1 cellular context compared by ENCODE assay signal in the genomic region with DNA sequence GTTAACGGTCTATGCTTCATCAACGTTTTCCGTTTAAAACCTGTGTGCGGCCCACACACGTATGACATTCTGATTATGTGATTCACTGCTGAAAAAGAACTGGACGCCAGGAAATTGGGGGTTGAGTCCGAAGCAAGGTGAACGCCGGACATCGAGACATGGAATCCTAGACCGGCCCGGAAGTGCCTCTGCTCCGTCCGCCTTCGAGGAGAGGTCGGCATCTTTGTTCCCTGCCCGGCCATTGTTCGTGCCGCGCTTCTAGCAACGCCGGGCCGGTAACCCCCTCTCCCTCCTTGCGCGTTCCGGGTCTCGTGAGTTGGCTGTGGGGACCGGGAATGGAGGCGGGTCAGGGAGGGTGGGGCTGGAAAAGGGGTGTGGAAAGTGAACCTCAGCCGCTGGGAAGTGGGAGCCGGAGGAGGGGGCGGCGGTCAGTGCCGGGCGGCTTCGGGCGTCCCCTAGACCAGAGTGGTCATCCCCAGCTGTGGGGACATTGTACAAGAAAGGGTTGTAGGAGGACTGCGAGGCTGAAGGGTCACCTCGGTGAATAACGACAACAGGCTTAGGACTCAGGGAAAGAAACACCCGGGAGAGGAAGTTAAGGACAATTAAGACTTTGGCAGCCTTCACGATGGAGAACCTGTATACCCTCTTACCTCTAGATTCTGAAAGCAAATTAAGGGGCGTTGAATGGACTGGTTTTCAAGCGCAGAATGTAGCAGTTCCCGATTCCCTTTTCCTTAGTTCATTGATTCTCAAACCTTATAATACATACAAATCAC.
TF ChIP-seq lines count a peak whose summit lies in the region.

A gene (plus strand): TSS at position 220 of the 779 bp plus-strand sequence. CDS start 1,810 bp downstream, outside the sequence.

TF ChIP-seq in HepG2, 621 proteins besides CTCF, POLR2A, EP300 and RAD21 (continued from another document and continues in another):
- TF ChIP-seq, protein P1, sequence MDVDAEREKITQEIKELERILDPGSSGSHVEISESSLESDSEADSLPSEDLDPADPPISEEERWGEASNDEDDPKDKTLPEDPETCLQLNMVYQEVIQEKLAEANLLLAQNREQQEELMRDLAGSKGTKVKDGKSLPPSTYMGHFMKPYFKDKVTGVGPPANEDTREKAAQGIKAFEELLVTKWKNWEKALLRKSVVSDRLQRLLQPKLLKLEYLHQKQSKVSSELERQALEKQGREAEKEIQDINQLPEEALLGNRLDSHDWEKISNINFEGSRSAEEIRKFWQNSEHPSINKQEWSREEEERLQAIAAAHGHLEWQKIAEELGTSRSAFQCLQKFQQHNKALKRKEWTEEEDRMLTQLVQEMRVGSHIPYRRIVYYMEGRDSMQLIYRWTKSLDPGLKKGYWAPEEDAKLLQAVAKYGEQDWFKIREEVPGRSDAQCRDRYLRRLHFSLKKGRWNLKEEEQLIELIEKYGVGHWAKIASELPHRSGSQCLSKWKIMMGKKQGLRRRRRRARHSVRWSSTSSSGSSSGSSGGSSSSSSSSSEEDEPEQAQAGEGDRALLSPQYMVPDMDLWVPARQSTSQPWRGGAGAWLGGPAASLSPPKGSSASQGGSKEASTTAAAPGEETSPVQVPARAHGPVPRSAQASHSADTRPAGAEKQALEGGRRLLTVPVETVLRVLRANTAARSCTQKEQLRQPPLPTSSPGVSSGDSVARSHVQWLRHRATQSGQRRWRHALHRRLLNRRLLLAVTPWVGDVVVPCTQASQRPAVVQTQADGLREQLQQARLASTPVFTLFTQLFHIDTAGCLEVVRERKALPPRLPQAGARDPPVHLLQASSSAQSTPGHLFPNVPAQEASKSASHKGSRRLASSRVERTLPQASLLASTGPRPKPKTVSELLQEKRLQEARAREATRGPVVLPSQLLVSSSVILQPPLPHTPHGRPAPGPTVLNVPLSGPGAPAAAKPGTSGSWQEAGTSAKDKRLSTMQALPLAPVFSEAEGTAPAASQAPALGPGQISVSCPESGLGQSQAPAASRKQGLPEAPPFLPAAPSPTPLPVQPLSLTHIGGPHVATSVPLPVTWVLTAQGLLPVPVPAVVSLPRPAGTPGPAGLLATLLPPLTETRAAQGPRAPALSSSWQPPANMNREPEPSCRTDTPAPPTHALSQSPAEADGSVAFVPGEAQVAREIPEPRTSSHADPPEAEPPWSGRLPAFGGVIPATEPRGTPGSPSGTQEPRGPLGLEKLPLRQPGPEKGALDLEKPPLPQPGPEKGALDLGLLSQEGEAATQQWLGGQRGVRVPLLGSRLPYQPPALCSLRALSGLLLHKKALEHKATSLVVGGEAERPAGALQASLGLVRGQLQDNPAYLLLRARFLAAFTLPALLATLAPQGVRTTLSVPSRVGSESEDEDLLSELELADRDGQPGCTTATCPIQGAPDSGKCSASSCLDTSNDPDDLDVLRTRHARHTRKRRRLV (CRISPR knock-in tag; IDR thresholded peaks at IDR 0.05) = peak; percentile 57; the same call in 1 of the 2 replicates
- TF ChIP-seq SIN3B (IDR thresholded peaks at IDR 0.05; ENCODE audit: low read length) = peak; percentile 87
- peak; percentile 86 for TF ChIP-seq BORCS8-MEF2B (CRISPR knock-in tag; IDR thresholded peaks at IDR 0.05)
- TF ChIP-seq, protein P2, sequence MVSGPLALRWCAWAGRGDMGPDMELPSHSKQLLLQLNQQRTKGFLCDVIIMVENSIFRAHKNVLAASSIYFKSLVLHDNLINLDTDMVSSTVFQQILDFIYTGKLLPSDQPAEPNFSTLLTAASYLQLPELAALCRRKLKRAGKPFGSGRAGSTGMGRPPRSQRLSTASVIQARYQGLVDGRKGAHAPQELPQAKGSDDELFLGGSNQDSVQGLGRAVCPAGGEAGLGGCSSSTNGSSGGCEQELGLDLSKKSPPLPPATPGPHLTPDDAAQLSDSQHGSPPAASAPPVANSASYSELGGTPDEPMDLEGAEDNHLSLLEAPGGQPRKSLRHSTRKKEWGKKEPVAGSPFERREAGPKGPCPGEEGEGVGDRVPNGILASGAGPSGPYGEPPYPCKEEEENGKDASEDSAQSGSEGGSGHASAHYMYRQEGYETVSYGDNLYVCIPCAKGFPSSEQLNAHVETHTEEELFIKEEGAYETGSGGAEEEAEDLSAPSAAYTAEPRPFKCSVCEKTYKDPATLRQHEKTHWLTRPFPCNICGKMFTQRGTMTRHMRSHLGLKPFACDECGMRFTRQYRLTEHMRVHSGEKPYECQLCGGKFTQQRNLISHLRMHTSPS (CRISPR knock-in tag; IDR thresholded peaks at IDR 0.05; ENCODE audit: low read depth) = 0 out of 2 replicates have a peak, but pooled peaks have one; percentile 13
- TF ChIP-seq, protein P3, sequence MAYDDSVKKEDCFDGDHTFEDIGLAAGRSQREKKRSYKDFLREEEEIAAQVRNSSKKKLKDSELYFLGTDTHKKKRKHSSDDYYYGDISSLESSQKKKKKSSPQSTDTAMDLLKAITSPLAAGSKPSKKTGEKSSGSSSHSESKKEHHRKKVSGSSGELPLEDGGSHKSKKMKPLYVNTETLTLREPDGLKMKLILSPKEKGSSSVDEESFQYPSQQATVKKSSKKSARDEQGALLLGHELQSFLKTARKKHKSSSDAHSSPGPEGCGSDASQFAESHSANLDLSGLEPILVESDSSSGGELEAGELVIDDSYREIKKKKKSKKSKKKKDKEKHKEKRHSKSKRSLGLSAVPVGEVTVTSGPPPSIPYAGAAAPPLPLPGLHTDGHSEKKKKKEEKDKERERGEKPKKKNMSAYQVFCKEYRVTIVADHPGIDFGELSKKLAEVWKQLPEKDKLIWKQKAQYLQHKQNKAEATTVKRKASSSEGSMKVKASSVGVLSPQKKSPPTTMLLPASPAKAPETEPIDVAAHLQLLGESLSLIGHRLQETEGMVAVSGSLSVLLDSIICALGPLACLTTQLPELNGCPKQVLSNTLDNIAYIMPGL (CRISPR knock-in tag; IDR thresholded peaks at IDR 0.05; ENCODE audit: borderline replicate concordance in 1 of 2, low read depth in 1 of 2) = peak; percentile 98
- no peak for TF ChIP-seq SNRNP70 (IDR thresholded peaks at IDR 0.05; ENCODE audit: low read depth, low read length)
- TF ChIP-seq, protein P4, sequence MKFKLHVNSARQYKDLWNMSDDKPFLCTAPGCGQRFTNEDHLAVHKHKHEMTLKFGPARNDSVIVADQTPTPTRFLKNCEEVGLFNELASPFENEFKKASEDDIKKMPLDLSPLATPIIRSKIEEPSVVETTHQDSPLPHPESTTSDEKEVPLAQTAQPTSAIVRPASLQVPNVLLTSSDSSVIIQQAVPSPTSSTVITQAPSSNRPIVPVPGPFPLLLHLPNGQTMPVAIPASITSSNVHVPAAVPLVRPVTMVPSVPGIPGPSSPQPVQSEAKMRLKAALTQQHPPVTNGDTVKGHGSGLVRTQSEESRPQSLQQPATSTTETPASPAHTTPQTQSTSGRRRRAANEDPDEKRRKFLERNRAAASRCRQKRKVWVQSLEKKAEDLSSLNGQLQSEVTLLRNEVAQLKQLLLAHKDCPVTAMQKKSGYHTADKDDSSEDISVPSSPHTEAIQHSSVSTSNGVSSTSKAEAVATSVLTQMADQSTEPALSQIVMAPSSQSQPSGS (CRISPR knock-in tag; IDR thresholded peaks at IDR 0.05) = peak; percentile 69
- TF ChIP-seq CAMTA2 (CRISPR knock-in tag; IDR thresholded peaks at IDR 0.05; ENCODE audit: borderline replicate concordance) = peak; percentile 54; the same call in 1 of the 2 replicates
- 0 out of 2 replicates have a peak, but pooled peaks have one; percentile 62 for TF ChIP-seq SIX4 (CRISPR knock-in tag; IDR thresholded peaks at IDR 0.05)
- TF ChIP-seq ZSCAN22 (CRISPR knock-in tag; IDR thresholded peaks at IDR 0.05) = 0 out of 2 replicates have a peak, but pooled peaks have one; percentile 35
- TF ChIP-seq SMC3 (IDR thresholded peaks at IDR 0.05; ENCODE audit: low read length) = peak; percentile 19; the same call in 1 of the 2 replicates
- TF ChIP-seq ZEB1 (IDR thresholded peaks at IDR 0.05; ENCODE audit: insufficient replicate concordance, low read depth) = peak; percentile 48
- TF ChIP-seq ZNF572 (CRISPR knock-in tag; IDR thresholded peaks at IDR 0.05) = peak; percentile 98
- peak; percentile 94 for TF ChIP-seq SAP130 (CRISPR knock-in tag; IDR thresholded peaks at IDR 0.05; ENCODE audit: low read depth)
- TF ChIP-seq ISX (CRISPR knock-in tag; conservative IDR thresholded peaks at IDR 0.05) = no peak
- no peak for TF ChIP-seq ATM (IDR thresholded peaks at IDR 0.05; ENCODE audit: borderline replicate concordance)
- no peak for TF ChIP-seq FOSL1 (CRISPR knock-in tag; IDR thresholded peaks at IDR 0.05; ENCODE audit: borderline replicate concordance)
- TF ChIP-seq, protein P5, sequence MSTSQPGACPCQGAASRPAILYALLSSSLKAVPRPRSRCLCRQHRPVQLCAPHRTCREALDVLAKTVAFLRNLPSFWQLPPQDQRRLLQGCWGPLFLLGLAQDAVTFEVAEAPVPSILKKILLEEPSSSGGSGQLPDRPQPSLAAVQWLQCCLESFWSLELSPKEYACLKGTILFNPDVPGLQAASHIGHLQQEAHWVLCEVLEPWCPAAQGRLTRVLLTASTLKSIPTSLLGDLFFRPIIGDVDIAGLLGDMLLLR (CRISPR knock-in tag; IDR thresholded peaks at IDR 0.05) = peak; percentile 89
- TF ChIP-seq, protein P6, sequence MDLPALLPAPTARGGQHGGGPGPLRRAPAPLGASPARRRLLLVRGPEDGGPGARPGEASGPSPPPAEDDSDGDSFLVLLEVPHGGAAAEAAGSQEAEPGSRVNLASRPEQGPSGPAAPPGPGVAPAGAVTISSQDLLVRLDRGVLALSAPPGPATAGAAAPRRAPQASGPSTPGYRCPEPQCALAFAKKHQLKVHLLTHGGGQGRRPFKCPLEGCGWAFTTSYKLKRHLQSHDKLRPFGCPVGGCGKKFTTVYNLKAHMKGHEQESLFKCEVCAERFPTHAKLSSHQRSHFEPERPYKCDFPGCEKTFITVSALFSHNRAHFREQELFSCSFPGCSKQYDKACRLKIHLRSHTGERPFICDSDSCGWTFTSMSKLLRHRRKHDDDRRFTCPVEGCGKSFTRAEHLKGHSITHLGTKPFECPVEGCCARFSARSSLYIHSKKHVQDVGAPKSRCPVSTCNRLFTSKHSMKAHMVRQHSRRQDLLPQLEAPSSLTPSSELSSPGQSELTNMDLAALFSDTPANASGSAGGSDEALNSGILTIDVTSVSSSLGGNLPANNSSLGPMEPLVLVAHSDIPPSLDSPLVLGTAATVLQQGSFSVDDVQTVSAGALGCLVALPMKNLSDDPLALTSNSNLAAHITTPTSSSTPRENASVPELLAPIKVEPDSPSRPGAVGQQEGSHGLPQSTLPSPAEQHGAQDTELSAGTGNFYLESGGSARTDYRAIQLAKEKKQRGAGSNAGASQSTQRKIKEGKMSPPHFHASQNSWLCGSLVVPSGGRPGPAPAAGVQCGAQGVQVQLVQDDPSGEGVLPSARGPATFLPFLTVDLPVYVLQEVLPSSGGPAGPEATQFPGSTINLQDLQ (CRISPR knock-in tag; IDR thresholded peaks at IDR 0.05) = 0 out of 2 replicates have a peak, but pooled peaks have one; percentile 50
- peak; percentile 76 for TF ChIP-seq ZNF263 (CRISPR knock-in tag; IDR thresholded peaks at IDR 0.05)
- TF ChIP-seq ZC3H4 (CRISPR knock-in tag; IDR thresholded peaks at IDR 0.05; ENCODE audit: borderline replicate concordance) = no peak
- TF ChIP-seq, protein P7, sequence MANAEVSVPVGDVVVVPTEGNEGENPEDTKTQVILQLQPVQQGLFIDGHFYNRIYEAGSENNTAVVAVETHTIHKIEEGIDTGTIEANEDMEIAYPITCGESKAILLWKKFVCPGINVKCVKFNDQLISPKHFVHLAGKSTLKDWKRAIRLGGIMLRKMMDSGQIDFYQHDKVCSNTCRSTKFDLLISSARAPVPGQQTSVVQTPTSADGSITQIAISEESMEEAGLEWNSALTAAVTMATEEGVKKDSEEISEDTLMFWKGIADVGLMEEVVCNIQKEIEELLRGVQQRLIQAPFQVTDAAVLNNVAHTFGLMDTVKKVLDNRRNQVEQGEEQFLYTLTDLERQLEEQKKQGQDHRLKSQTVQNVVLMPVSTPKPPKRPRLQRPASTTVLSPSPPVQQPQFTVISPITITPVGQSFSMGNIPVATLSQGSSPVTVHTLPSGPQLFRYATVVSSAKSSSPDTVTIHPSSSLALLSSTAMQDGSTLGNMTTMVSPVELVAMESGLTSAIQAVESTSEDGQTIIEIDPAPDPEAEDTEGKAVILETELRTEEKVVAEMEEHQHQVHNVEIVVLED (CRISPR knock-in tag; IDR thresholded peaks at IDR 0.05; ENCODE audit: borderline replicate concordance) = peak; percentile 57; the same call in 1 of the 2 replicates
- TF ChIP-seq, protein P8, sequence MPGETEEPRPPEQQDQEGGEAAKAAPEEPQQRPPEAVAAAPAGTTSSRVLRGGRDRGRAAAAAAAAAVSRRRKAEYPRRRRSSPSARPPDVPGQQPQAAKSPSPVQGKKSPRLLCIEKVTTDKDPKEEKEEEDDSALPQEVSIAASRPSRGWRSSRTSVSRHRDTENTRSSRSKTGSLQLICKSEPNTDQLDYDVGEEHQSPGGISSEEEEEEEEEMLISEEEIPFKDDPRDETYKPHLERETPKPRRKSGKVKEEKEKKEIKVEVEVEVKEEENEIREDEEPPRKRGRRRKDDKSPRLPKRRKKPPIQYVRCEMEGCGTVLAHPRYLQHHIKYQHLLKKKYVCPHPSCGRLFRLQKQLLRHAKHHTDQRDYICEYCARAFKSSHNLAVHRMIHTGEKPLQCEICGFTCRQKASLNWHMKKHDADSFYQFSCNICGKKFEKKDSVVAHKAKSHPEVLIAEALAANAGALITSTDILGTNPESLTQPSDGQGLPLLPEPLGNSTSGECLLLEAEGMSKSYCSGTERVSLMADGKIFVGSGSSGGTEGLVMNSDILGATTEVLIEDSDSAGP (CRISPR knock-in tag; IDR thresholded peaks at IDR 0.05; ENCODE audit: borderline replicate concordance) = peak; percentile 91
- peak; percentile 70 for TF ChIP-seq GATAD2A (CRISPR knock-in tag; IDR thresholded peaks at IDR 0.05)
- TF ChIP-seq HDAC1 (CRISPR knock-in tag; IDR thresholded peaks at IDR 0.05) = peak; percentile 94
- TF ChIP-seq XBP1 (CRISPR knock-in tag; IDR thresholded peaks at IDR 0.05) = no peak
- TF ChIP-seq, protein P9, sequence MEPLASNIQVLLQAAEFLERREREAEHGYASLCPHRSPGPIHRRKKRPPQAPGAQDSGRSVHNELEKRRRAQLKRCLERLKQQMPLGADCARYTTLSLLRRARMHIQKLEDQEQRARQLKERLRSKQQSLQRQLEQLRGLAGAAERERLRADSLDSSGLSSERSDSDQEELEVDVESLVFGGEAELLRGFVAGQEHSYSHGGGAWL (CRISPR knock-in tag; IDR thresholded peaks at IDR 0.05) = peak; percentile 63
- TF ChIP-seq ZNF678 (CRISPR knock-in tag; IDR thresholded peaks at IDR 0.05) = peak; percentile 90; the same call in 1 of the 2 replicates
- peak; percentile 85; the same call in 1 of the 2 replicates for TF ChIP-seq FOXK1 (CRISPR knock-in tag; IDR thresholded peaks at IDR 0.05; ENCODE audit: borderline replicate concordance, low read depth)
- peak; percentile 63 for TF ChIP-seq HNRNPLL (IDR thresholded peaks at IDR 0.05; ENCODE audit: low read depth, low read length, poor library complexity, severe bottlenecking)
- peak; percentile 66; the same call in 1 of the 2 replicates for TF ChIP-seq ZSCAN21 (CRISPR knock-in tag; IDR thresholded peaks at IDR 0.05; ENCODE audit: borderline replicate concordance)
- no peak for TF ChIP-seq SMARCC2 (IDR thresholded peaks at IDR 0.05)
- TF ChIP-seq CHCHD3 (CRISPR knock-in tag; IDR thresholded peaks at IDR 0.05) = 0 out of 2 replicates have a peak, but pooled peaks have one; percentile 11
- peak; percentile 95 for TF ChIP-seq TOPORS (CRISPR knock-in tag; IDR thresholded peaks at IDR 0.05)
- TF ChIP-seq TGIF2 (CRISPR knock-in tag; IDR thresholded peaks at IDR 0.05) = peak; percentile 80
